In genomic region chr16:81008151-81008789, GRCh38 we compare ENCODE assay signal across 1 cellular context.
TF ChIP-seq lines count a peak whose summit lies in the region.

No MANE protein-coding gene starts in this region.

TF ChIP-seq in GM23338, 12 proteins besides CTCF, POLR2A, EP300 and RAD21:
- TF ChIP-seq ZNF462 (CRISPR knock-in tag; IDR thresholded peaks at IDR 0.05) (no peak), EZH2 (IDR thresholded peaks at IDR 0.05; ENCODE audit: low read depth, unreplicated experiment) (no peak), EZH2phosphoT487 (IDR thresholded peaks at IDR 0.05; ENCODE audit: unreplicated experiment) (no peak), ZNF114 (CRISPR knock-in tag; IDR thresholded peaks at IDR 0.05) (no peak), NANOG (IDR thresholded peaks at IDR 0.05; ENCODE audit: borderline replicate concordance) (no peak), STAT1 (IDR thresholded peaks at IDR 0.05; ENCODE audit: unreplicated experiment) (no peak), JUNB (IDR thresholded peaks at IDR 0.05; ENCODE audit: unreplicated experiment) (no peak), CREB1 (CRISPR knock-in tag; IDR thresholded peaks at IDR 0.05; ENCODE audit: low read depth) (no peak), POLR2AphosphoS5 (IDR thresholded peaks at IDR 0.05; ENCODE audit: low read depth) (no peak), ZNF331 (CRISPR knock-in tag; IDR thresholded peaks at IDR 0.05; ENCODE audit: low read depth) (no peak)
- TF ChIP-seq, protein P1, sequence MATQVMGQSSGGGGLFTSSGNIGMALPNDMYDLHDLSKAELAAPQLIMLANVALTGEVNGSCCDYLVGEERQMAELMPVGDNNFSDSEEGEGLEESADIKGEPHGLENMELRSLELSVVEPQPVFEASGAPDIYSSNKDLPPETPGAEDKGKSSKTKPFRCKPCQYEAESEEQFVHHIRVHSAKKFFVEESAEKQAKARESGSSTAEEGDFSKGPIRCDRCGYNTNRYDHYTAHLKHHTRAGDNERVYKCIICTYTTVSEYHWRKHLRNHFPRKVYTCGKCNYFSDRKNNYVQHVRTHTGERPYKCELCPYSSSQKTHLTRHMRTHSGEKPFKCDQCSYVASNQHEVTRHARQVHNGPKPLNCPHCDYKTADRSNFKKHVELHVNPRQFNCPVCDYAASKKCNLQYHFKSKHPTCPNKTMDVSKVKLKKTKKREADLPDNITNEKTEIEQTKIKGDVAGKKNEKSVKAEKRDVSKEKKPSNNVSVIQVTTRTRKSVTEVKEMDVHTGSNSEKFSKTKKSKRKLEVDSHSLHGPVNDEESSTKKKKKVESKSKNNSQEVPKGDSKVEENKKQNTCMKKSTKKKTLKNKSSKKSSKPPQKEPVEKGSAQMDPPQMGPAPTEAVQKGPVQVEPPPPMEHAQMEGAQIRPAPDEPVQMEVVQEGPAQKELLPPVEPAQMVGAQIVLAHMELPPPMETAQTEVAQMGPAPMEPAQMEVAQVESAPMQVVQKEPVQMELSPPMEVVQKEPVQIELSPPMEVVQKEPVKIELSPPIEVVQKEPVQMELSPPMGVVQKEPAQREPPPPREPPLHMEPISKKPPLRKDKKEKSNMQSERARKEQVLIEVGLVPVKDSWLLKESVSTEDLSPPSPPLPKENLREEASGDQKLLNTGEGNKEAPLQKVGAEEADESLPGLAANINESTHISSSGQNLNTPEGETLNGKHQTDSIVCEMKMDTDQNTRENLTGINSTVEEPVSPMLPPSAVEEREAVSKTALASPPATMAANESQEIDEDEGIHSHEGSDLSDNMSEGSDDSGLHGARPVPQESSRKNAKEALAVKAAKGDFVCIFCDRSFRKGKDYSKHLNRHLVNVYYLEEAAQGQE (IDR thresholded peaks at IDR 0.05; ENCODE audit: unreplicated experiment): no peak
- TF ChIP-seq, protein P2, sequence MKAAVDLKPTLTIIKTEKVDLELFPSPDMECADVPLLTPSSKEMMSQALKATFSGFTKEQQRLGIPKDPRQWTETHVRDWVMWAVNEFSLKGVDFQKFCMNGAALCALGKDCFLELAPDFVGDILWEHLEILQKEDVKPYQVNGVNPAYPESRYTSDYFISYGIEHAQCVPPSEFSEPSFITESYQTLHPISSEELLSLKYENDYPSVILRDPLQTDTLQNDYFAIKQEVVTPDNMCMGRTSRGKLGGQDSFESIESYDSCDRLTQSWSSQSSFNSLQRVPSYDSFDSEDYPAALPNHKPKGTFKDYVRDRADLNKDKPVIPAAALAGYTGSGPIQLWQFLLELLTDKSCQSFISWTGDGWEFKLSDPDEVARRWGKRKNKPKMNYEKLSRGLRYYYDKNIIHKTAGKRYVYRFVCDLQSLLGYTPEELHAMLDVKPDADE (IDR thresholded peaks at IDR 0.05): no peak
